3 cellular contexts compared by ENCODE assay signal in genomic region chr15:64501396-64501716, GRCh38.
TF ChIP-seq lines count a peak whose summit lies in the region.

No MANE protein-coding gene starts in this region.

TF ChIP-seq in SK-N-SH, 30 proteins besides CTCF, POLR2A, EP300 and RAD21 (continued from another document):
- TF ChIP-seq FOXJ3 (CRISPR knock-in tag; IDR thresholded peaks at IDR 0.05), result peak; percentile 43; the same call in 1 of the 2 replicates

TF ChIP-seq in SK-N-SH treated with all-trans-retinoic acid at 6 μM for 48 hours, 23 proteins besides CTCF, POLR2A, EP300 and RAD21 (continued from another document):
- no peak for TF ChIP-seq TSHZ2 (CRISPR knock-in tag; IDR thresholded peaks at IDR 0.05)
- TF ChIP-seq CSDC2 (CRISPR knock-in tag; IDR thresholded peaks at IDR 0.05), result no peak
- TF ChIP-seq SNAI2 (CRISPR knock-in tag; IDR thresholded peaks at IDR 0.05), result no peak
- no peak for TF ChIP-seq ZNF8 (CRISPR knock-in tag; IDR thresholded peaks at IDR 0.05)
- TF ChIP-seq TOX (CRISPR knock-in tag; IDR thresholded peaks at IDR 0.05; ENCODE audit: borderline replicate concordance), result no peak
- no peak for TF ChIP-seq ARNTL (CRISPR knock-in tag; IDR thresholded peaks at IDR 0.05; ENCODE audit: borderline replicate concordance, low read depth)
- TF ChIP-seq BACH2 (CRISPR knock-in tag; IDR thresholded peaks at IDR 0.05; ENCODE audit: borderline replicate concordance), result no peak
- no peak for TF ChIP-seq CSRNP3 (CRISPR knock-in tag; IDR thresholded peaks at IDR 0.05)
- TF ChIP-seq PPARA (CRISPR knock-in tag; IDR thresholded peaks at IDR 0.05; ENCODE audit: borderline replicate concordance), result no peak
- no peak for TF ChIP-seq PATZ1 (CRISPR knock-in tag; IDR thresholded peaks at IDR 0.05; ENCODE audit: borderline replicate concordance)
- no peak for TF ChIP-seq ZC3H10 (CRISPR knock-in tag; IDR thresholded peaks at IDR 0.05)
- no peak for TF ChIP-seq OSR1 (CRISPR knock-in tag; IDR thresholded peaks at IDR 0.05)
- TF ChIP-seq TCF4 (CRISPR knock-in tag; IDR thresholded peaks at IDR 0.05; ENCODE audit: borderline replicate concordance), result no peak; the same call in 1 of the 2 replicates
- no peak for TF ChIP-seq ZFP30 (CRISPR knock-in tag; IDR thresholded peaks at IDR 0.05)
- TF ChIP-seq ZFP3 (CRISPR knock-in tag; IDR thresholded peaks at IDR 0.05), result no peak
- no peak for TF ChIP-seq POU6F1 (CRISPR knock-in tag; IDR thresholded peaks at IDR 0.05; ENCODE audit: borderline replicate concordance, low read depth)
TF ChIP-seq in SK-N-SH treated with all-trans-retinoic acid at 6 μM for 48 hours: peak in this region for 0.

TF ChIP-seq in HEK293, 187 proteins besides CTCF, POLR2A, EP300 and RAD21 (continued from another document):
- TF ChIP-seq ZEB2 (tag by site-specific recombination; IDR thresholded peaks at IDR 0.05), result no peak
